Comparison of ENCODE assay signal across 22 cellular contexts in genomic region chr4:5144384-5144783, GRCh38.
A peak's percentile ranks its signal among the peaks of the same experiment; 100 is the strongest.
DNase-seq lines count a peak whose midpoint lies in the region; ATAC-seq, FAIRE-seq and TF ChIP-seq lines count a peak whose summit lies in the region.
"Had no signal": no experiment of that assay in that cellular context is flagged by ENCODE, and none has a peak within 500 bp of the region (broad histone marks: within the 10 kb centered on the region; RNA-seq: fewer than 3 reads in every experiment).

No MANE protein-coding gene starts in this region.

- no peak overlapping the region for H2AFZ ChIP-seq in K562 (ENCODE audit: low read depth, low read length)

- peaks cover 0 to under 1% of the 10 kb centered on the region in 2 experiments; a peak in 1 of 5 replicates for H3K27me3 ChIP-seq in K562 (ENCODE audit: control insufficient read depth in 2 of 2, insufficient read depth in 2 of 2, low read length in 2 of 2)
- no peaks in the 10 kb centered on the region for H3K27me3 ChIP-seq in subcutaneous abdominal adipose tissue (ENCODE audit: control insufficient read depth in 5 of 5, insufficient read depth in 4 of 5, low read length in 5 of 5)
- no peaks in the 10 kb centered on the region for H3K27me3 ChIP-seq in adrenal gland
- no peaks in the 10 kb centered on the region for H3K27me3 ChIP-seq in ovary
- H3K27me3 ChIP-seq: BLaER1 had no signal

- H3K9me3 ChIP-seq in K562 (replicated peaks; ENCODE audit: control insufficient read depth, insufficient read depth, low read depth, low read length): no peaks in the 10 kb centered on the region
- H3K9me3 ChIP-seq in subcutaneous abdominal adipose tissue (ENCODE audit: control insufficient read depth in 5 of 5, low read length in 5 of 5): no peaks in the 10 kb centered on the region
- H3K9me3 ChIP-seq in adrenal gland (replicated peaks in 1 of 3): no peaks in the 10 kb centered on the region
- H3K9me3 ChIP-seq in ovary: no peaks in the 10 kb centered on the region
- H3K9me3 ChIP-seq: A549 had no signal

- intact Hi-C loops in Right ventricle myocardium inferior (cut with DNase I) (loop anchor here (5.0 kb wide), 2 partner anchors 92 to 147 kb away; partner anchors contain the start of gene STK32B), left cardiac atrium (cut with DNase I) (loop anchor here in 1 of 2 donors (5.0 kb wide), 1 partner anchor 147 kb away; no protein-coding TSS in a partner anchor), K562 (cut with micrococcal nuclease) (no loop called here), adrenal gland (cut with DNase I) (no loop called here), ovary (cut with DNase I) (no loop called here)

- CTCF ChIA-PET in K562 (lab: Yijun Ruan, JAX; ENCODE audit: low intra/inter-chr PET ratio): interaction anchor here (0.9 kb wide), 1 partner anchor 32 kb away, joined by 3 read pairs; no protein-coding TSS in a partner anchor

- 3% methylated on average over 2 of the region's 2 CpGs for WGBS in K562 (ENCODE audit: insufficient coverage, low coverage, missing lambda C conversion rate)
- WGBS in adrenal gland, 4 donors: 69 to 93% (median 83%) methylated on average over 2 of the region's 2 CpGs
- 74 to 88% (median 80%) methylated on average over 2 of the region's 2 CpGs for WGBS in ovary, 3 donors

- no peaks in the 10 kb centered on the region for H3K9me1 ChIP-seq in K562 (ENCODE audit: control insufficient read depth, insufficient read depth, low read length)

- H3K36me3 ChIP-seq in K562 (ENCODE audit: control insufficient read depth, insufficient read depth, low read length) (no peaks in the 10 kb centered on the region), subcutaneous abdominal adipose tissue (ENCODE audit: control insufficient read depth in 5 of 5, insufficient read depth in 5 of 5, low read length in 5 of 5) (no peaks in the 10 kb centered on the region), adrenal gland (replicated peaks in 1 of 2) (no peaks in the 10 kb centered on the region), ovary (no peaks in the 10 kb centered on the region)

- H4K20me1 ChIP-seq in K562 (replicated peaks; ENCODE audit: control insufficient read depth, insufficient read depth, low read length): no peaks in the 10 kb centered on the region
- H4K20me1 ChIP-seq: BLaER1 had no signal

- TF ChIP-seq POLR2A in K562 (conservative IDR thresholded peaks at IDR 0.05) (no peak), adrenal gland (IDR thresholded peaks at IDR 0.05) (no peak), ovary (IDR thresholded peaks at IDR 0.05) (no peak)

- no peak for TF ChIP-seq RAD21 in K562 (CRISPR knock-in tag; conservative IDR thresholded peaks at IDR 0.05 in 1 of 2, IDR thresholded peaks at IDR 0.05 in 1 of 2)

- peak; percentile 68 for FAIRE-seq in K562 (lab: Jason Lieb, UNC)
- FAIRE-seq: A549, GM12892 had no signal

- no peak overlapping the region for H3K9ac ChIP-seq in K562 (ENCODE audit: insufficient read depth in 1 of 2, low read depth in 2 of 2, low read length in 2 of 2)
- H3K9ac ChIP-seq in subcutaneous abdominal adipose tissue (ENCODE audit: low read length in 5 of 5): peak overlapping the region in 1 of 5 donors; percentile 40
- H3K9ac ChIP-seq: BLaER1 had no signal

- peak overlapping the region; percentile 56; the same call in 1 of the 2 replicates for H3K4me2 ChIP-seq in K562 (ENCODE audit: insufficient read depth, low read length)
- H3K4me2 ChIP-seq: A549, BLaER1 had no signal

- no peak overlapping the region for H3K4me3 Mint-ChIP-seq in stimulated activated memory B cell treated with anti-CD40 and anti-IgM and Interleukin-4, amounts not matched to agents 10 μg/mL and 1 μg/mL and 100 μg/mL, for 72 hours
- H3K4me3 Mint-ChIP-seq: CD14-positive monocyte; CD4-positive, alpha-beta memory T cell; HFFc6 had no signal

- H3K36me3 Mint-ChIP-seq in stimulated activated memory B cell treated with anti-CD40 and anti-IgM and Interleukin-4, amounts not matched to agents 10 μg/mL and 1 μg/mL and 100 μg/mL, for 72 hours: no peaks in the 10 kb centered on the region
- H3K36me3 Mint-ChIP-seq: CD4-positive, alpha-beta memory T cell had no signal

- peak; percentile 66 for ATAC-seq in Right ventricle myocardium inferior
- no peak for ATAC-seq in left cardiac atrium
- ATAC-seq in K562: peak; percentile 74
- ATAC-seq in stimulated activated memory B cell treated with anti-CD40 and anti-IgM and Interleukin-4, amounts not matched to agents 10 μg/mL and 1 μg/mL and 100 μg/mL, for 72 hours: no peak
- ATAC-seq: A549, HCT116 had no signal

- no peak overlapping the region; the same call in 2 of the 3 replicates for H3K27ac ChIP-seq in K562 (ENCODE audit: extremely low read depth, low read depth, low read length)
- H3K27ac ChIP-seq in subcutaneous abdominal adipose tissue (ENCODE audit: low read depth, low read length): peak overlapping the region; percentile 74
- H3K27ac ChIP-seq in adrenal gland: no peak overlapping the region
- H3K27ac ChIP-seq in ovary: no peak overlapping the region
- H3K27ac ChIP-seq: 22Rv1, A549, BLaER1, HL-60 had no signal

- TF ChIP-seq CTCF in K562 (IDR thresholded peaks at IDR 0.05 in 2 of 3, conservative IDR thresholded peaks at IDR 0.05 in 1 of 3; ENCODE audit: insufficient read depth in 2 of 3, low read depth in 1 of 3, low read length in 3 of 3) (no peak), adrenal gland (IDR thresholded peaks at IDR 0.05) (no peak), ovary (IDR thresholded peaks at IDR 0.05) (no peak)

- POLR2A ChIA-PET in K562 (lab: Yijun Ruan, JAX): no interaction called here

- no peak for DNase-seq in Right ventricle myocardium inferior (ENCODE audit: missing footprints)
- no peak for DNase-seq in left cardiac atrium
- DNase-seq in K562 (ENCODE audit: extremely low read depth in 1 of 4, low spot score in 3 of 4): peak in 2 of 4 experiments; percentile 23 to 59
- DNase-seq in islet precursor cell: peak; percentile 17
- no peak for DNase-seq in adrenal gland
- DNase-seq in ovary: no peak
- DNase-seq: CD4-positive, alpha-beta memory T cell; DMS153; DMS79; GDM1; GOT3; H7; HFFc6 had no signal

- H3K79me2 ChIP-seq in K562 (ENCODE audit: control insufficient read depth, insufficient read depth, low read length): no peaks in the 10 kb centered on the region

- TF ChIP-seq EP300 in K562 (IDR thresholded peaks at IDR 0.05; ENCODE audit: low read length) (peak; percentile 66; the same call in 1 of the 2 replicates), ovary (IDR thresholded peaks at IDR 0.05) (no peak)

- H3K27me3 Mint-ChIP-seq in stimulated activated memory B cell treated with anti-CD40 and anti-IgM and Interleukin-4, amounts not matched to agents 10 μg/mL and 1 μg/mL and 100 μg/mL, for 72 hours: peaks cover 9% of the 10 kb centered on the region

- no TSS peak for BruUV-seq in K562 (replicated peaks; lab: Mats Ljungman, UMichigan)

- in situ Hi-C loops in K562 (cut with MboI): loop anchor here (5.0 kb wide), 1 partner anchor 147 kb away; no protein-coding TSS in a partner anchor

- no peak overlapping the region for H3K4me3 ChIP-seq in K562
- no peak overlapping the region for H3K4me3 ChIP-seq in subcutaneous abdominal adipose tissue (ENCODE audit: low read depth in 1 of 5, low read length in 5 of 5)
- H3K4me3 ChIP-seq in adrenal gland: no peak overlapping the region
- no peak overlapping the region for H3K4me3 ChIP-seq in ovary
- H3K4me3 ChIP-seq: A549, BLaER1 had no signal

- H3K4me1 ChIP-seq in K562 (replicated peaks in 1 of 2; ENCODE audit: control insufficient read depth in 2 of 2, insufficient read depth in 2 of 2, low read length in 2 of 2) (peaks cover 3 to 13% of the 10 kb centered on the region in 2 experiments; a peak in 2 of 5 replicates), subcutaneous abdominal adipose tissue (ENCODE audit: control insufficient read depth in 5 of 5, insufficient read depth in 5 of 5, low read length in 5 of 5) (peaks cover 0 to 22% (median 20%) of the 10 kb centered on the region in 5 donors), adrenal gland (replicated peaks in 1 of 2) (no peaks in the 10 kb centered on the region), ovary (ENCODE audit: insufficient read depth) (no peaks in the 10 kb centered on the region)
- H3K4me1 ChIP-seq: A549, BLaER1 had no signal

- no peaks in the 10 kb centered on the region for H3K9me3 Mint-ChIP-seq in stimulated activated memory B cell treated with anti-CD40 and anti-IgM and Interleukin-4, amounts not matched to agents 10 μg/mL and 1 μg/mL and 100 μg/mL, for 72 hours

- H3K27ac Mint-ChIP-seq in stimulated activated memory B cell treated with anti-CD40 and anti-IgM and Interleukin-4, amounts not matched to agents 10 μg/mL and 1 μg/mL and 100 μg/mL, for 72 hours: no peak overlapping the region
- H3K27ac Mint-ChIP-seq: CD14-positive monocyte; CD4-positive, alpha-beta memory T cell; HFFc6 had no signal

- no peaks in the 10 kb centered on the region for H3K4me1 Mint-ChIP-seq in stimulated activated memory B cell treated with anti-CD40 and anti-IgM and Interleukin-4, amounts not matched to agents 10 μg/mL and 1 μg/mL and 100 μg/mL, for 72 hours
- H3K4me1 Mint-ChIP-seq: CD14-positive monocyte; CD4-positive, alpha-beta memory T cell had no signal

TF ChIP-seq in K562, 482 proteins besides CTCF, POLR2A, EP300 and RAD21 (continues in another document):
- TF ChIP-seq ZNF184 (CRISPR knock-in tag; IDR thresholded peaks at IDR 0.05) (peak; percentile 98), BHLHE40 (IDR thresholded peaks at IDR 0.05; ENCODE audit: low read length) (peak; percentile 49), E2F6 (IDR thresholded peaks at IDR 0.05; ENCODE audit: borderline replicate concordance in 1 of 2, extremely low read depth in 1 of 2, insufficient read depth in 1 of 2, insufficient read length in 1 of 2, low read depth in 1 of 2, low read length in 1 of 2, poor library complexity in 1 of 2, severe bottlenecking in 1 of 2) (no peak)

Comparison
In these comparisons a context has a peak if more than half of its experiments do, and no peak if none do; other contexts are left out.
1. ATAC-seq: peak in Right ventricle myocardium inferior (single experiment) and K562 (single experiment); none in left cardiac atrium (0 of 2) and stimulated activated memory B cell treated with anti-CD40 and anti-IgM and Interleukin-4, amounts not matched to agents 10 μg/mL and 1 μg/mL and 100 μg/mL, for 72 hours (single experiment).